ENCODE assay signal across 1 cellular context in genomic region chr6:149923327-149923986, GRCh38.
TF ChIP-seq lines count a peak whose summit lies in the region.

No MANE protein-coding gene starts in this region.

TF ChIP-seq in GM12878, 131 proteins besides CTCF, POLR2A, EP300 and RAD21:
- TF ChIP-seq STAT1 (conservative IDR thresholded peaks at IDR 0.05) (no peak), NFYA (IDR thresholded peaks at IDR 0.05; ENCODE audit: borderline replicate concordance, low read depth, low read length) (no peak), PKNOX1 (IDR thresholded peaks at IDR 0.05) (no peak), BCL3 (IDR thresholded peaks at IDR 0.05; ENCODE audit: borderline replicate concordance, insufficient read depth, low read depth, low read length, poor library complexity, severe bottlenecking) (no peak), ZNF687 (IDR thresholded peaks at IDR 0.05) (no peak), YY1 (IDR thresholded peaks at IDR 0.05; ENCODE audit: low read depth, low read length) (no peak), RB1 (IDR thresholded peaks at IDR 0.05; ENCODE audit: borderline replicate concordance) (no peak), FOXK2 (IDR thresholded peaks at IDR 0.05) (no peak), TCF3 (IDR thresholded peaks at IDR 0.05; ENCODE audit: borderline replicate concordance, insufficient read depth, low read depth, low read length) (no peak), TARDBP (IDR thresholded peaks at IDR 0.05; ENCODE audit: borderline replicate concordance) (no peak), MYB (IDR thresholded peaks at IDR 0.05; ENCODE audit: borderline replicate concordance, low read depth, low read length) (no peak), IRF5 (IDR thresholded peaks at IDR 0.05; ENCODE audit: borderline replicate concordance) (no peak), ATF3 (IDR thresholded peaks at IDR 0.05; ENCODE audit: borderline replicate concordance, extremely low read depth, low read depth, low read length) (no peak), E2F4 (IDR thresholded peaks at IDR 0.05; ENCODE audit: low read depth, low read length) (no peak), EGR1 (IDR thresholded peaks at IDR 0.05; ENCODE audit: borderline replicate concordance in 1 of 2, low read depth in 2 of 2, low read length in 2 of 2) (no peak), RELA (IDR thresholded peaks at IDR 0.05; ENCODE audit: borderline replicate concordance, partially characterized antibody) (no peak), CEBPZ (IDR thresholded peaks at IDR 0.05; ENCODE audit: low read depth, low read length) (no peak), CREM (IDR thresholded peaks at IDR 0.05; ENCODE audit: low read depth) (no peak), PAX5 (IDR thresholded peaks at IDR 0.05; ENCODE audit: borderline replicate concordance, low read depth, low read length) (no peak), KLF5 (IDR thresholded peaks at IDR 0.05; ENCODE audit: partially characterized antibody) (no peak)
